ENCODE assay signal across 19 cellular contexts in genomic region chr6:152571863-152572394, GRCh38.
"Had no signal": no experiment of that assay in that cellular context is flagged by ENCODE, and none has a peak within 500 bp of the region (broad histone marks: within the 10 kb centered on the region; RNA-seq: fewer than 3 reads in every experiment).

No MANE protein-coding gene starts in this region.

- H3K27me3 ChIP-seq: adrenal gland, neutrophil, sigmoid colon, thyroid gland had no signal

- H3K36me3 Mint-ChIP-seq: activated naive CD4-positive, alpha-beta T cell treated with anti-CD3 and anti-CD28 coated beads, Interleukin-2, amount 50 U/mL, for 72 hours; naive thymus-derived CD8-positive, alpha-beta T cell; stimulated activated memory B cell treated with anti-CD40 and anti-IgM and Interleukin-4, amounts not matched to agents 10 μg/mL and 1 μg/mL and 100 μg/mL, for 72 hours had no signal

- H3K9me3 ChIP-seq: adrenal gland, neutrophil, sigmoid colon, thyroid gland had no signal

- H3K4me1 ChIP-seq: thyroid gland had no signal

- H3K4me3 ChIP-seq: adrenal gland, sigmoid colon, thyroid gland had no signal

- H3K4me3 Mint-ChIP-seq: activated CD4-positive, alpha-beta T cell treated with anti-CD3 and anti-CD28 coated beads for 36 hours; activated T-helper 1 cell treated with anti-CD3 and anti-CD28 coated beads, Interleukin-12 subunit alpha, Interleukin-12 subunit beta, Interleukin-2, Interleukin-4 antibody, amounts not matched to agents 30 ng/mL and 10 ng/mL and 1 ng/mL, durations not matched to agents 14 hours and 24 hours and 36 hours; endodermal cell; naive thymus-derived CD8-positive, alpha-beta T cell; stimulated activated memory B cell treated with anti-CD40 and anti-IgM and Interleukin-4, amounts not matched to agents 10 μg/mL and 1 μg/mL and 100 μg/mL, for 72 hours had no signal

- H3K36me3 ChIP-seq: adrenal gland, neutrophil, sigmoid colon, thyroid gland, WERI-Rb-1 had no signal

- H3K9me3 Mint-ChIP-seq: activated naive CD4-positive, alpha-beta T cell treated with anti-CD3 and anti-CD28 coated beads, Interleukin-2, amount 50 U/mL, for 72 hours; activated T-helper 1 cell treated with anti-CD3 and anti-CD28 coated beads, Interleukin-12 subunit alpha, Interleukin-12 subunit beta, Interleukin-2, Interleukin-4 antibody, amounts not matched to agents 30 ng/mL and 10 ng/mL and 1 ng/mL, durations not matched to agents 14 hours and 24 hours and 36 hours; endodermal cell; naive thymus-derived CD8-positive, alpha-beta T cell; stimulated activated memory B cell treated with anti-CD40 and anti-IgM and Interleukin-4, amounts not matched to agents 10 μg/mL and 1 μg/mL and 100 μg/mL, for 72 hours had no signal

- ATAC-seq: activated CD4-positive, alpha-beta T cell treated with anti-CD3 and anti-CD28 coated beads for 36 hours; activated naive CD4-positive, alpha-beta T cell treated with anti-CD3 and anti-CD28 coated beads, Interleukin-2, amount 50 U/mL, for 72 hours; left lobe of liver; naive thymus-derived CD8-positive, alpha-beta T cell; stimulated activated memory B cell treated with anti-CD40 and anti-IgM and Interleukin-4, amounts not matched to agents 10 μg/mL and 1 μg/mL and 100 μg/mL, for 72 hours had no signal

- H3K27ac Mint-ChIP-seq: activated CD4-positive, alpha-beta T cell treated with anti-CD3 and anti-CD28 coated beads for 36 hours; activated naive CD4-positive, alpha-beta T cell treated with anti-CD3 and anti-CD28 coated beads, Interleukin-2, amount 50 U/mL, for 72 hours; activated T-helper 1 cell treated with anti-CD3 and anti-CD28 coated beads, Interleukin-12 subunit alpha, Interleukin-12 subunit beta, Interleukin-2, Interleukin-4 antibody, amounts not matched to agents 30 ng/mL and 10 ng/mL and 1 ng/mL, durations not matched to agents 14 hours and 24 hours and 36 hours; endodermal cell; naive thymus-derived CD8-positive, alpha-beta T cell; stimulated activated memory B cell treated with anti-CD40 and anti-IgM and Interleukin-4, amounts not matched to agents 10 μg/mL and 1 μg/mL and 100 μg/mL, for 72 hours had no signal

- DNase-seq: activated CD4-positive, alpha-beta T cell treated with anti-CD3 and anti-CD28 coated beads for 36 hours; activated CD4-positive, alpha-beta T cell treated with anti-CD3 and anti-CD28 coated beads, Interleukin-2, amount 50 U/mL, for 48 hours; activated gamma-delta T cell treated with Interleukin-2 at 50 U/mL for 16 hours; activated T-cell treated with anti-CD3 and anti-CD28 coated beads for 4 hours; adrenal gland; endodermal cell; foreskin melanocyte; kidney; naive thymus-derived CD8-positive, alpha-beta T cell; sigmoid colon; stimulated activated CD4-positive, alpha-beta T cell treated with anti-CD3 and anti-CD28 coated beads, Interleukin-4, amount 100 ng/mL, for 4 hours; thyroid gland; WERI-Rb-1 had no signal

- H3K4me1 Mint-ChIP-seq: activated CD4-positive, alpha-beta T cell treated with anti-CD3 and anti-CD28 coated beads for 36 hours; stimulated activated memory B cell treated with anti-CD40 and anti-IgM and Interleukin-4, amounts not matched to agents 10 μg/mL and 1 μg/mL and 100 μg/mL, for 72 hours had no signal

- H3K27ac ChIP-seq: thyroid gland, WERI-Rb-1 had no signal

- FAIRE-seq: colon, kidney had no signal
